In the genomic region with DNA sequence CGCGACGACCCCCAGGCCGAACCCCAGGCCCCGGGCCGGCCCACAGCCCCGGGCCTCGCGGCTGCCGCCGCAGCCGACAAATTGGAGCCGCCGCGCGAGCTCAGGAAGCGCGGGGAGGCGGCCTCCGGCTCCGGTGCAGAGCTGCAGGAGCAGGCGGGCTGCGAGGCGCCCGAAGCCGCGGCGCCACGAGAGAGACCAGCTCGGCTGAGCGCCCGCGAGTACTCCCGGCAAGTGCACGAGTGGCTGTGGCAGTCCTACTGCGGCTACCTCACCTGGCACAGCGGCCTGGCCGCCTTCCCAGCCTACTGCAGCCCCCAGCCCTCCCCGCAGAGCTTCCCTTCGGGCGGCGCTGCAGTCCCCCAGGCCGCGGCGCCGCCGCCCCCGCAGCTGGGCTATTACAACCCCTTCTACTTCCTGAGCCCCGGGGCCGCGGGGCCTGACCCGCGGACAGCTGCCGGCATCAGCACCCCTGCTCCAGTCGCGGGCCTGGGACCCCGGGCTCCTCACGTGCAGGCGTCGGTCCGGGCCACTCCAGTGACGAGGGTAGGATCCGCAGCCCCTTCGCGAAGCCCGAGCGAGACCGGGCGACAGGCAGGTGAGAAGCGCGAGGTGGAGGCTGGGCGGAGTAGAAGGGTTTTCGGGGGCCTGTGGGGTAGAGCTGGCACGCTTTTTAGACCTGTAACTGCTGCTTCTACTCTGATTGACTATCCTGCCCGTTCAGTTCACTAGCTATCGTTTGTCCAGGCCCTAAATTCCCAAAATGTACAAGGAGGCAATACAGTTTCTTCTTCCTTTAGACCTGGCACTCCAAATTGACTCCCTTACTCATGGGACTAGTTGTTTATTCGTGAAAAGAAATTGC, we compare ENCODE assay signal across 1 cellular context.
TF ChIP-seq lines count a peak whose summit lies in the region.

No MANE protein-coding gene starts in this region.

TF ChIP-seq in HepG2, 621 proteins besides CTCF, POLR2A, EP300 and RAD21 (continued from another document):
- TF ChIP-seq, protein P1, sequence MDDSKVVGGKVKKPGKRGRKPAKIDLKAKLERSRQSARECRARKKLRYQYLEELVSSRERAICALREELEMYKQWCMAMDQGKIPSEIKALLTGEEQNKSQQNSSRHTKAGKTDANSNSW (CRISPR knock-in tag; IDR thresholded peaks at IDR 0.05; ENCODE audit: borderline replicate concordance), result 0 out of 2 replicates have a peak, but pooled peaks have one; percentile 15
- no peak for TF ChIP-seq EHMT2 (IDR thresholded peaks at IDR 0.05; ENCODE audit: borderline replicate concordance, low read depth, low read length)
- TF ChIP-seq, protein P2, sequence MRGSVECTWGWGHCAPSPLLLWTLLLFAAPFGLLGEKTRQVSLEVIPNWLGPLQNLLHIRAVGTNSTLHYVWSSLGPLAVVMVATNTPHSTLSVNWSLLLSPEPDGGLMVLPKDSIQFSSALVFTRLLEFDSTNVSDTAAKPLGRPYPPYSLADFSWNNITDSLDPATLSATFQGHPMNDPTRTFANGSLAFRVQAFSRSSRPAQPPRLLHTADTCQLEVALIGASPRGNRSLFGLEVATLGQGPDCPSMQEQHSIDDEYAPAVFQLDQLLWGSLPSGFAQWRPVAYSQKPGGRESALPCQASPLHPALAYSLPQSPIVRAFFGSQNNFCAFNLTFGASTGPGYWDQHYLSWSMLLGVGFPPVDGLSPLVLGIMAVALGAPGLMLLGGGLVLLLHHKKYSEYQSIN (CRISPR knock-in tag; IDR thresholded peaks at IDR 0.05; ENCODE audit: borderline replicate concordance), result no peak
- no peak for TF ChIP-seq ZNF652 (CRISPR knock-in tag; IDR thresholded peaks at IDR 0.05; ENCODE audit: borderline replicate concordance, low read depth)
- TF ChIP-seq, protein P3, sequence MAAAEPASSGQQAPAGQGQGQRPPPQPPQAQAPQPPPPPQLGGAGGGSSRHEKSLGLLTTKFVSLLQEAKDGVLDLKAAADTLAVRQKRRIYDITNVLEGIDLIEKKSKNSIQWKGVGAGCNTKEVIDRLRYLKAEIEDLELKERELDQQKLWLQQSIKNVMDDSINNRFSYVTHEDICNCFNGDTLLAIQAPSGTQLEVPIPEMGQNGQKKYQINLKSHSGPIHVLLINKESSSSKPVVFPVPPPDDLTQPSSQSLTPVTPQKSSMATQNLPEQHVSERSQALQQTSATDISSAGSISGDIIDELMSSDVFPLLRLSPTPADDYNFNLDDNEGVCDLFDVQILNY (CRISPR knock-in tag; conservative IDR thresholded peaks at IDR 0.05), result 0 out of 2 replicates have a peak, but pooled peaks have one; percentile 17
- TF ChIP-seq, protein P4, sequence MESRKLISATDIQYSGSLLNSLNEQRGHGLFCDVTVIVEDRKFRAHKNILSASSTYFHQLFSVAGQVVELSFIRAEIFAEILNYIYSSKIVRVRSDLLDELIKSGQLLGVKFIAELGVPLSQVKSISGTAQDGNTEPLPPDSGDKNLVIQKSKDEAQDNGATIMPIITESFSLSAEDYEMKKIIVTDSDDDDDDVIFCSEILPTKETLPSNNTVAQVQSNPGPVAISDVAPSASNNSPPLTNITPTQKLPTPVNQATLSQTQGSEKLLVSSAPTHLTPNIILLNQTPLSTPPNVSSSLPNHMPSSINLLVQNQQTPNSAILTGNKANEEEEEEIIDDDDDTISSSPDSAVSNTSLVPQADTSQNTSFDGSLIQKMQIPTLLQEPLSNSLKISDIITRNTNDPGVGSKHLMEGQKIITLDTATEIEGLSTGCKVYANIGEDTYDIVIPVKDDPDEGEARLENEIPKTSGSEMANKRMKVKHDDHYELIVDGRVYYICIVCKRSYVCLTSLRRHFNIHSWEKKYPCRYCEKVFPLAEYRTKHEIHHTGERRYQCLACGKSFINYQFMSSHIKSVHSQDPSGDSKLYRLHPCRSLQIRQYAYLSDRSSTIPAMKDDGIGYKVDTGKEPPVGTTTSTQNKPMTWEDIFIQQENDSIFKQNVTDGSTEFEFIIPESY (CRISPR knock-in tag; IDR thresholded peaks at IDR 0.05), result no peak
- TF ChIP-seq, protein P5, sequence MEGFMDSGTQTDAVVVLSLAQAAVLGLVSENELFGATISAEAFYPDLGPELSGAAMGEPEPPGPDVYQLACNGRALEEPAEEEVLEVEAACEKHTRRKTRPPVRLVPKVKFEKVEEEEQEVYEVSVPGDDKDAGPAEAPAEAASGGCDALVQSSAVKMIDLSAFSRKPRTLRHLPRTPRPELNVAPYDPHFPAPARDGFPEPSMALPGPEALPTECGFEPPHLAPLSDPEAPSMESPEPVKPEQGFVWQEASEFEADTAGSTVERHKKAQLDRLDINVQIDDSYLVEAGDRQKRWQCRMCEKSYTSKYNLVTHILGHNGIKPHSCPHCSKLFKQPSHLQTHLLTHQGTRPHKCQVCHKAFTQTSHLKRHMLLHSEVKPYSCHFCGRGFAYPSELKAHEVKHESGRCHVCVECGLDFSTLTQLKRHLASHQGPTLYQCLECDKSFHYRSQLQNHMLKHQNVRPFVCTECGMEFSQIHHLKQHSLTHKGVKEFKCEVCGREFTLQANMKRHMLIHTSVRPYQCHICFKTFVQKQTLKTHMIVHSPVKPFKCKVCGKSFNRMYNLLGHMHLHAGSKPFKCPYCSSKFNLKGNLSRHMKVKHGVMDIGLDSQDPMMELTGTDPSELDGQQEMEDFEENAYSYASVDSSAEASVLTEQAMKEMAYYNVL (CRISPR knock-in tag; IDR thresholded peaks at IDR 0.05; ENCODE audit: borderline replicate concordance), result no peak
- no peak for TF ChIP-seq ZNF17 (CRISPR knock-in tag; IDR thresholded peaks at IDR 0.05)
- TF ChIP-seq SMARCC2 (IDR thresholded peaks at IDR 0.05), result no peak
- TF ChIP-seq CBX2 (IDR thresholded peaks at IDR 0.05; ENCODE audit: low read depth, low read length), result no peak
- no peak; the same call in 1 of the 2 replicates for TF ChIP-seq CBX2 (CRISPR knock-in tag; IDR thresholded peaks at IDR 0.05; ENCODE audit: low read depth)
- TF ChIP-seq, protein P6, sequence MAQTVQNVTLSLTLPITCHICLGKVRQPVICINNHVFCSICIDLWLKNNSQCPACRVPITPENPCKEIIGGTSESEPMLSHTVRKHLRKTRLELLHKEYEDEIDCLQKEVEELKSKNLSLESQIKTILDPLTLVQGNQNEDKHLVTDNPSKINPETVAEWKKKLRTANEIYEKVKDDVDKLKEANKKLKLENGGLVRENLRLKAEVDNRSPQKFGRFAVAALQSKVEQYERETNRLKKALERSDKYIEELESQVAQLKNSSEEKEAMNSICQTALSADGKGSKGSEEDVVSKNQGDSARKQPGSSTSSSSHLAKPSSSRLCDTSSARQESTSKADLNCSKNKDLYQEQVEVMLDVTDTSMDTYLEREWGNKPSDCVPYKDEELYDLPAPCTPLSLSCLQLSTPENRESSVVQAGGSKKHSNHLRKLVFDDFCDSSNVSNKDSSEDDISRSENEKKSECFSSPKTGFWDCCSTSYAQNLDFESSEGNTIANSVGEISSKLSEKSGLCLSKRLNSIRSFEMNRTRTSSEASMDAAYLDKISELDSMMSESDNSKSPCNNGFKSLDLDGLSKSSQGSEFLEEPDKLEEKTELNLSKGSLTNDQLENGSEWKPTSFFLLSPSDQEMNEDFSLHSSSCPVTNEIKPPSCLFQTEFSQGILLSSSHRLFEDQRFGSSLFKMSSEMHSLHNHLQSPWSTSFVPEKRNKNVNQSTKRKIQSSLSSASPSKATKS (CRISPR knock-in tag; IDR thresholded peaks at IDR 0.05), result no peak
- no peak for TF ChIP-seq NFE2L1 (CRISPR knock-in tag; IDR thresholded peaks at IDR 0.05; ENCODE audit: borderline replicate concordance)
- TF ChIP-seq SMC3 (IDR thresholded peaks at IDR 0.05; ENCODE audit: low read length), result no peak
- TF ChIP-seq TARDBP (CRISPR knock-in tag; IDR thresholded peaks at IDR 0.05), result no peak
- TF ChIP-seq AGO1 (IDR thresholded peaks at IDR 0.05; ENCODE audit: low read depth, low read length, poor library complexity, severe bottlenecking), result no peak
- no peak; the same call in 1 of the 2 replicates for TF ChIP-seq ISX (CRISPR knock-in tag; conservative IDR thresholded peaks at IDR 0.05)
- peak; percentile 90; the same call in 1 of the 2 replicates for TF ChIP-seq MAF1 (CRISPR knock-in tag; IDR thresholded peaks at IDR 0.05; ENCODE audit: borderline replicate concordance)
- TF ChIP-seq MZF1 (CRISPR knock-in tag; IDR thresholded peaks at IDR 0.05; ENCODE audit: borderline replicate concordance), result no peak
- peak; percentile 26; the same call in 1 of the 2 replicates for TF ChIP-seq SNAPC2 (CRISPR knock-in tag; IDR thresholded peaks at IDR 0.05)
- TF ChIP-seq GATA4 (IDR thresholded peaks at IDR 0.05; ENCODE audit: borderline replicate concordance, low read depth), result no peak
- TF ChIP-seq ZNF446 (CRISPR knock-in tag; IDR thresholded peaks at IDR 0.05), result peak; percentile 98
- 0 out of 2 replicates have a peak, but pooled peaks have one; percentile 59 for TF ChIP-seq NCOA5 (CRISPR knock-in tag; IDR thresholded peaks at IDR 0.05)
- TF ChIP-seq HNF4A (CRISPR knock-in tag; IDR thresholded peaks at IDR 0.05), result peak; percentile 2; the same call in 1 of the 2 replicates
- TF ChIP-seq ZNF383 (CRISPR knock-in tag; IDR thresholded peaks at IDR 0.05; ENCODE audit: borderline replicate concordance), result no peak
- TF ChIP-seq SPEN (CRISPR knock-in tag; IDR thresholded peaks at IDR 0.05; ENCODE audit: low read depth), result no peak
- 0 out of 2 replicates have a peak, but pooled peaks have one; percentile 67 for TF ChIP-seq NCOA1 (CRISPR knock-in tag; IDR thresholded peaks at IDR 0.05)
